In genomic region chr20:51765381-51765780, GRCh38 we compare ENCODE assay signal across 3 cellular contexts. TPM values are rescaled to one million over a fixed set of nuclear protein-coding genes. Genes with fewer than 3 reads are reported as not detected.
"Had no signal": no experiment of that assay in that cellular context is flagged by ENCODE, and none has a peak within 500 bp of the region (broad histone marks: within the 10 kb centered on the region; RNA-seq: fewer than 3 reads in every experiment).

No MANE protein-coding gene starts in this region.

RNA-seq across cellular contexts. Expression of gene SALL4, which starts 36.9 kb away (rescaled TPM):
- total RNA-seq: mononuclear cell, right atrium auricular region had no signal
- polyA plus RNA-seq: mammary epithelial cell had no signal
